In the genomic region with DNA sequence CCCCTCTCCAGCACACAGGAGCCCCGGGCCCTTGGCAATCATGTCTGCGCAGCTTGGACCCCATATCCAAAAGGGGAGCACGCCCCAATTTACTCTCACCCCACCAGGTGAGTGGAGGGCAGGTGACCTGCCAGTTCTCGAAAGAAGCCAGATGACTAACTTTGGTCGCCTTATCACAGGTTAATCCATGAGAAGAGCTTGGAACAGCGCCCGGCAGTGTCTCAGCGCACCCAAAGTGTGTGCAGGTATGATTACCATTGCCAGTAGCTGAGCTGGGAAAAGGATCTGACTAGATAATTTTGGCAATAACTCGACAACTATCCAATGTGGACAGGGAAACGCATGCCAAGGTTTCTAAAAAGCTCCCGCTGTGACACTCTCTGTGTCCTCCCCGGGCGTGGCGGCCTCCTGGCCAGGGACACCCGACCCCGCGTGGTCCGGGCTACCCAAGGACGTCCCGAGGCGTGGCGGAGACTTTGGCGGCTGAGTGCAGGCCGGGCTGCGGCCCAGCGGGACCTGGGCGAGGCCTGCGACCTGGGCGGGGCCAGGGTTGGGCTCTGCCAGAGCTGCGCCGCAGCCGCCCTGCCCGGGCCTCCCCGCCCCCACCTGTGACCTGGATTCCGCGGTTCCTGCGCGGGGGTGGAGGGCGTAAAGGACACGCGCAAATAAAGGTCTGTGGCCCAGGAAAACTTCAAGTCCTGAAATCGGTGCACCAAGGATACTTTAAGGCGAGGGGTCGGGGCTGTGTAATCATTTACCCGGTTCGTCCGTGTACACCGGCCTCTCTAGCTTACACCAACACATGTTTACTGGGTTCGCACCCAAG, we compare ENCODE assay signal across 8 cellular contexts. TPM values are rescaled to one million over a fixed set of nuclear protein-coding genes. Genes with fewer than 3 reads are reported as not detected.
A peak's percentile ranks its signal among the peaks of the same experiment; 100 is the strongest.
DNase-seq lines count a peak whose midpoint lies in the region; ATAC-seq and TF ChIP-seq lines count a peak whose summit lies in the region.

No MANE protein-coding gene starts in this region.

- peak; percentile 89 for ATAC-seq in HG03045 (IDR thresholded peaks at IDR 0.05; ENCODE audit: unreplicated experiment)
- no peak for ATAC-seq in naive thymus-derived CD8-positive, alpha-beta T cell
- ATAC-seq in aorta (ENCODE audit: low FRiP score), result peak; percentile 86

- H3K4me3 ChIP-seq in fibroblast of mammary gland (ENCODE audit: control insufficient read depth, low read depth, low read length) (peak overlapping the region; percentile 68), aorta (ENCODE audit: low read length in 2 of 2) (peak overlapping the region in 1 of 2 donors; percentile 37)

- no peaks in the 10 kb centered on the region for H3K27me3 ChIP-seq in aorta (ENCODE audit: control insufficient read depth in 1 of 2, insufficient read depth in 2 of 2, low read length in 1 of 2)

- peak overlapping the region in 8 of 10 donors; percentile 6 to 85 (median 74) for H3K4me3 Mint-ChIP-seq in naive thymus-derived CD8-positive, alpha-beta T cell

- 23 to 25% methylated on average over 44 to 49 of the region's 49 CpGs for WGBS in aorta, 2 donors

- peaks cover 20 to 42% (median 34%) of the 10 kb centered on the region in 4 donors for H3K4me1 Mint-ChIP-seq in naive thymus-derived CD8-positive, alpha-beta T cell

- peaks cover 0 to 2% (median 0%) of the 10 kb centered on the region in 5 donors for H3K27me3 Mint-ChIP-seq in naive thymus-derived CD8-positive, alpha-beta T cell

- no peaks in the 10 kb centered on the region for H3K36me3 ChIP-seq in aorta (ENCODE audit: control insufficient read depth in 1 of 2, insufficient read depth in 2 of 2, low read length in 1 of 2)

- DNase-seq in EH (ENCODE audit: low read depth), result peak; percentile 52
- DNase-seq in activated T-cell treated with anti-CD3 and anti-CD28 coated beads, Interleukin-2, amount 50 U/mL, for 1 hour, result peak; percentile 47
- peak; percentile 42 for DNase-seq in fibroblast of mammary gland (ENCODE audit: low read depth)
- DNase-seq in naive thymus-derived CD8-positive, alpha-beta T cell, result peak in 1 of 10 donors; percentile 14
- DNase-seq in aorta, result peak; percentile 82 to 88
- no peak for DNase-seq in OCI-M1 (lab: John Stamatoyannopoulos, UW)
- no peak for DNase-seq in SHP77 treated with DMSO at 0.1 percent for 48 hours (lab: John Stamatoyannopoulos, UW)

- no peak for TF ChIP-seq CTCF in fibroblast of mammary gland (conservative IDR thresholded peaks at IDR 0.05; ENCODE audit: control insufficient read depth, insufficient read depth, low read depth, low read length)

- H3K4me1 ChIP-seq in aorta (ENCODE audit: control insufficient read depth in 1 of 2, insufficient read depth in 2 of 2, low read length in 2 of 2), result no peaks in the 10 kb centered on the region

- POLR2A ChIA-PET in naive thymus-derived CD8-positive, alpha-beta T cell (lab: Charles Lee), result interaction anchor here (0.6 to 4.6 kb wide), 4 partner anchors 11 to 179 kb away, joined by 5 to 24 read pairs (median 8); a partner anchor contains a TSS

- no peaks in the 10 kb centered on the region for H3K36me3 Mint-ChIP-seq in naive thymus-derived CD8-positive, alpha-beta T cell

- H3K9me3 ChIP-seq in aorta (ENCODE audit: control insufficient read depth, low read length), result no peaks in the 10 kb centered on the region

- intact Hi-C loops in aorta (cut with DNase I), result loop anchor here in 1 of 2 donors (1.0 kb wide), 1 partner anchor 13 kb away; no protein-coding TSS in a partner anchor

- no peak overlapping the region for H3K27ac ChIP-seq in aorta (ENCODE audit: low read depth in 1 of 2, low read length in 2 of 2)

- H3K9me3 Mint-ChIP-seq in naive thymus-derived CD8-positive, alpha-beta T cell, result no peaks in the 10 kb centered on the region

- peak overlapping the region in 7 of 10 donors; percentile 66 to 92 (median 77) for H3K27ac Mint-ChIP-seq in naive thymus-derived CD8-positive, alpha-beta T cell

RNA-seq across cellular contexts. Expression of a gene that starts 13.7 kb away (rescaled TPM):
- 10 to 100 TPM; 66.5 to 67.3 TPM for total RNA-seq in naive thymus-derived CD8-positive, alpha-beta T cell
- 10 to 100 TPM; 37.0 to 42.1 (median 38.6) TPM for polyA plus RNA-seq in naive thymus-derived CD8-positive, alpha-beta T cell
- 10 to 100 TPM; 34.1 to 37.3 TPM for total RNA-seq in aorta
- polyA plus RNA-seq in aorta, result 10 to 100 TPM; 13.2 to 14.1 TPM

Comparison
In these comparisons a context has a peak if more than half of its experiments do, and no peak if none do; other contexts are left out.
1. DNase-seq: peak in EH (single experiment), activated T-cell treated with anti-CD3 and anti-CD28 coated beads, Interleukin-2, amount 50 U/mL, for 1 hour (single experiment), fibroblast of mammary gland (single experiment) and aorta (2 of 2); none in OCI-M1 (single experiment) and SHP77 treated with DMSO at 0.1 percent for 48 hours (single experiment).
2. ATAC-seq: peak in HG03045 (single experiment) and aorta (single experiment); none in naive thymus-derived CD8-positive, alpha-beta T cell (0 of 2).